14 cellular contexts compared by ENCODE assay signal in the genomic region with DNA sequence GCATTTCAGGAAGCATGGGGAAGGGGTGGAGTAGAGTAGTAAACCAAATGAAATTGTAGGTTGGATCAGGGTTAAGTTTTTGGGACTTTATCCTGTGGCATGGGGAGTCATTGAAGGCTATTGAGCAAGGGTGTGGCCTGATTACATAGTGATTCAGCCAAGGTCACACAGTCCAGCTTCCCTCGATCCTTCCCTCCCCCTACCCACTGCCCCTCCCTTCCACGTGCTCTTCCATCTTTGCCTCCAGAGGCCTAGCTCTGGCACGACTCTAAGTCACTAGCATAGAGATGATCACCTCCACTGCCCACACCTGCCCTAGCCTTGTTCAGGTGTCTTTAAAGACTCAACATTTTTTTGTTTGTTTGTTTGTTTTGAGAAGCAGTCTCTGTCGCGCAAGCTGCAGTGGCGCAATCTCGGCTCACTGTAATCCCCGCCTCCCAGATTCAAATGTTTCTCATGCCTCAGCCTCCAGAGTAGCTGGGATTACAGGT. TPM values are rescaled to one million over a fixed set of nuclear protein-coding genes. Genes with fewer than 3 reads are reported as not detected.
DNase-seq lines count a peak whose midpoint lies in the region; ATAC-seq and TF ChIP-seq lines count a peak whose summit lies in the region.
"Had no signal": no experiment of that assay in that cellular context is flagged by ENCODE, and none has a peak within 500 bp of the region (broad histone marks: within the 10 kb centered on the region; RNA-seq: fewer than 3 reads in every experiment).

No MANE protein-coding gene starts in this region.

- peak overlapping the region; percentile 76 for H3K27ac ChIP-seq in hepatocyte
- H3K27ac ChIP-seq in transverse colon: peak overlapping the region; percentile 75 to 88 (median 82)
- H3K27ac ChIP-seq: 22Rv1, testis had no signal

- TF ChIP-seq POLR2A in transverse colon (IDR thresholded peaks at IDR 0.05): peak; percentile 3

- H3K4me3 ChIP-seq in hepatocyte: no peak overlapping the region
- H3K4me3 ChIP-seq in transverse colon: no peak overlapping the region
- H3K4me3 ChIP-seq: testis had no signal

- peak; percentile 46 for DNase-seq in DMS53 (lab: John Stamatoyannopoulos, UW)
- DNase-seq in DMS53 treated with DMSO at 0.1 percent for 48 hours (lab: John Stamatoyannopoulos, UW; ENCODE audit: unreplicated experiment): no peak
- DNase-seq in SW480 (ENCODE audit: low spot score): peak; percentile 80
- peak; percentile 73 for DNase-seq in hepatocyte (ENCODE audit: low spot score)
- peak; percentile 73 for DNase-seq in transverse colon
- no peak for DNase-seq in dermis blood vessel endothelial cell
- DNase-seq: NCI-H1092, NCI-H526, SIG-M5, testis had no signal

- no peaks in the 10 kb centered on the region for H3K27me3 ChIP-seq in hepatocyte
- no peaks in the 10 kb centered on the region for H3K27me3 ChIP-seq in transverse colon
- H3K27me3 ChIP-seq: testis had no signal

- H3K9me3 ChIP-seq in hepatocyte (ENCODE audit: low read depth) (no peaks in the 10 kb centered on the region), transverse colon (no peaks in the 10 kb centered on the region)
- H3K9me3 ChIP-seq: testis had no signal

- no peaks in the 10 kb centered on the region for H4K20me1 ChIP-seq in hepatocyte (ENCODE audit: insufficient read depth, poor library complexity, severe bottlenecking)

- H3K9me2 ChIP-seq in hepatocyte (replicated peaks; ENCODE audit: insufficient read depth): no peaks in the 10 kb centered on the region

- peak; percentile 83 for TF ChIP-seq EP300 in transverse colon (IDR thresholded peaks at IDR 0.05; ENCODE audit: low read depth)

- no peak for ATAC-seq in HG02970 (IDR thresholded peaks at IDR 0.05; ENCODE audit: low FRiP score, unreplicated experiment)
- ATAC-seq in GM19463 (IDR thresholded peaks at IDR 0.05; ENCODE audit: unreplicated experiment): no peak
- ATAC-seq: activated naive CD8-positive, alpha-beta T cell treated with anti-CD3 and anti-CD28 coated beads, Interleukin-2, amount 50 U/mL, for 24 hours had no signal

- no peaks in the 10 kb centered on the region for H3K79me2 ChIP-seq in hepatocyte

- in situ Hi-C loops in transverse colon (cut with MboI; ENCODE audit: low pct_ligation_motif_present in 1 of 4, low pct_unique_long_range_greater_than_20kb in 1 of 4, low sequenced_read_pairs in 3 of 4): no loop called here

- H3K36me3 ChIP-seq in hepatocyte (replicated peaks; ENCODE audit: insufficient read depth, low read depth): no peaks in the 10 kb centered on the region
- H3K36me3 ChIP-seq in transverse colon: no peaks in the 10 kb centered on the region

- H3K4me1 ChIP-seq in hepatocyte (ENCODE audit: insufficient read depth) (peaks cover 3% of the 10 kb centered on the region), transverse colon (peaks cover 0 to 27% (median 11%) of the 10 kb centered on the region in 4 donors)
- H3K4me1 ChIP-seq: testis had no signal

- 88% methylated on average over 8 of the region's 8 CpGs for WGBS in hepatocyte (ENCODE audit: low lambda C conversion rate, missing lambda C conversion rate)
- WGBS in transverse colon (ENCODE audit: low coverage in 1 of 2), 2 donors: 10 to 70% methylated on average over 2 to 8 of the region's 8 CpGs

- no peak overlapping the region for H3K4me2 ChIP-seq in hepatocyte

- H2AFZ ChIP-seq in hepatocyte: no peak overlapping the region

- TF ChIP-seq CTCF in hepatocyte (IDR thresholded peaks at IDR 0.05; ENCODE audit: poor library complexity) (no peak), transverse colon (IDR thresholded peaks at IDR 0.05) (no peak)

- intact Hi-C loops in transverse colon (cut with DNase I; ENCODE audit: low total_unique reads): no loop called here

RNA-seq across cellular contexts. Expression of gene SLC9A1, which starts 37.2 kb away (rescaled TPM):
- total RNA-seq in hepatocyte: 9.7 and 13.3 TPM in 2 replicates
- polyA plus RNA-seq in hepatocyte: 29.8 and 31.3 TPM in 2 replicates
- 100 to 1,000 TPM in 2 of 4 donors, 10 to 100 TPM in 2; 17.9 to 140 (median 101) TPM for total RNA-seq in transverse colon
- total RNA-seq in dermis blood vessel endothelial cell: 5.6 and 20.1 TPM in 2 replicates

RNA-seq across cellular contexts. Expression of gene WDTC1, which starts 42.3 kb away (rescaled TPM):
- total RNA-seq in hepatocyte (15.3 and 22.8 TPM in 2 replicates), transverse colon (10 to 100 TPM; 36.0 to 62.5 (median 44.2) TPM), dermis blood vessel endothelial cell (32.7 and 51.4 TPM in 2 replicates)
- 7.3 and 11.0 TPM in 2 replicates for polyA plus RNA-seq in hepatocyte

Comparison
In these comparisons a context has a peak if more than half of its experiments do, and no peak if none do; other contexts are left out.
1. DNase-seq: peak in DMS53 (single experiment), SW480 (single experiment), hepatocyte (single experiment) and transverse colon (single experiment); none in DMS53 treated with DMSO at 0.1 percent for 48 hours (single experiment) and dermis blood vessel endothelial cell (single experiment).